ENCODE assay signal across 16 cellular contexts in genomic region chr9:106532616-106533015, GRCh38.
DNase-seq lines count a peak whose midpoint lies in the region; ATAC-seq, FAIRE-seq and TF ChIP-seq lines count a peak whose summit lies in the region.
"Had no signal": no experiment of that assay in that cellular context is flagged by ENCODE, and none has a peak within 500 bp of the region (broad histone marks: within the 10 kb centered on the region; RNA-seq: fewer than 3 reads in every experiment).

No MANE protein-coding gene starts in this region.

- H3K27ac Mint-ChIP-seq in GM23338 (no peak overlapping the region), astrocyte (ENCODE audit: unreplicated experiment) (peak overlapping the region; percentile 28)
- H3K27ac Mint-ChIP-seq: CD14-positive monocyte; CD4-positive, alpha-beta memory T cell had no signal

- H3K79me2 ChIP-seq in GM23338 (replicated peaks; ENCODE audit: insufficient read depth), result no peaks in the 10 kb centered on the region
- H3K79me2 ChIP-seq in astrocyte (ENCODE audit: insufficient read depth, low read length), result no peaks in the 10 kb centered on the region

- H4K20me1 ChIP-seq in GM23338 (replicated peaks; ENCODE audit: insufficient read depth) (no peaks in the 10 kb centered on the region), astrocyte (ENCODE audit: insufficient read depth, low read length) (no peaks in the 10 kb centered on the region)
- H4K20me1 ChIP-seq: BLaER1 had no signal

- H3K27me3 ChIP-seq in GM23338 (ENCODE audit: insufficient read depth), result no peaks in the 10 kb centered on the region
- no peaks in the 10 kb centered on the region for H3K27me3 ChIP-seq in astrocyte (ENCODE audit: insufficient read depth, low read length)
- no peaks in the 10 kb centered on the region for H3K27me3 ChIP-seq in neuronal stem cell (ENCODE audit: control insufficient read depth in 3 of 3, insufficient read depth in 3 of 3, low read depth in 1 of 3, low read length in 3 of 3)
- H3K27me3 ChIP-seq in colonic mucosa, result no peaks in the 10 kb centered on the region
- H3K27me3 ChIP-seq: BLaER1 had no signal

- no peaks in the 10 kb centered on the region for H3K79me1 ChIP-seq in neuronal stem cell (ENCODE audit: low read depth, low read length)

- H2AFZ ChIP-seq in GM23338 (peak overlapping the region; percentile 63; the same call in 1 of the 2 replicates), astrocyte (ENCODE audit: low read depth, low read length) (no peak overlapping the region), neuronal stem cell (ENCODE audit: low read length) (peak overlapping the region; percentile 42)

- H3K36me3 ChIP-seq in GM23338 (ENCODE audit: insufficient read depth) (no peaks in the 10 kb centered on the region), astrocyte (ENCODE audit: insufficient read depth, low read length) (no peaks in the 10 kb centered on the region), kidney (ENCODE audit: control insufficient read depth in 1 of 2, insufficient read depth in 2 of 2, low read length in 2 of 2) (no peaks in the 10 kb centered on the region), neuronal stem cell (replicated peaks in 1 of 2; ENCODE audit: control insufficient read depth in 2 of 2, insufficient read depth in 2 of 2, low read length in 2 of 2) (no peaks in the 10 kb centered on the region), colonic mucosa (no peaks in the 10 kb centered on the region)
- H3K36me3 ChIP-seq: BLaER1, HAP-1 had no signal

- no peak overlapping the region for H2BK15ac ChIP-seq in neuronal stem cell (ENCODE audit: low read length)

- no peak overlapping the region for H2BK120ac ChIP-seq in neuronal stem cell (ENCODE audit: low read depth, low read length)

- H3F3A ChIP-seq in GM23338 (replicated peaks; ENCODE audit: low read depth), result no peaks in the 10 kb centered on the region

- H3K4me3 ChIP-seq in GM23338 (no peak overlapping the region), astrocyte (ENCODE audit: insufficient read depth, low read depth, low read length) (no peak overlapping the region), kidney (ENCODE audit: low read length in 2 of 2) (no peak overlapping the region), neuronal stem cell (ENCODE audit: low read length in 2 of 2) (no peak overlapping the region), colonic mucosa (no peak overlapping the region)
- H3K4me3 ChIP-seq: BLaER1, HAP-1 had no signal

- FAIRE-seq in astrocyte (lab: Jason Lieb, UNC) (no peak), kidney (lab: Jason Lieb, UNC) (no peak)
- FAIRE-seq: H1 had no signal

- no peak overlapping the region for H2BK5ac ChIP-seq in neuronal stem cell (ENCODE audit: low read length)

- no peak overlapping the region for H4K8ac ChIP-seq in neuronal stem cell (ENCODE audit: low read depth, low read length)

- H3K9me3 ChIP-seq in astrocyte (ENCODE audit: insufficient read depth, low read depth, low read length) (no peaks in the 10 kb centered on the region), kidney (ENCODE audit: control insufficient read depth in 1 of 2, low read length in 2 of 2) (no peaks in the 10 kb centered on the region), neuronal stem cell (replicated peaks in 1 of 2; ENCODE audit: control insufficient read depth in 2 of 2, insufficient read depth in 1 of 2, low read depth in 1 of 2, low read length in 2 of 2) (peaks cover 0 to 1% of the 10 kb centered on the region in 2 donors), colonic mucosa (no peaks in the 10 kb centered on the region)
- H3K9me3 ChIP-seq: BLaER1, HAP-1 had no signal

- no peak overlapping the region for H4K91ac ChIP-seq in neuronal stem cell (ENCODE audit: low read depth, low read length, poor library complexity)

- no peak overlapping the region for H2AK5ac ChIP-seq in neuronal stem cell (ENCODE audit: low read depth, low read length)

- H3K4me2 ChIP-seq in GM23338, result no peak overlapping the region
- H3K4me2 ChIP-seq in astrocyte (ENCODE audit: low read length), result no peak overlapping the region
- no peak overlapping the region for H3K4me2 ChIP-seq in neuronal stem cell (ENCODE audit: insufficient read depth, low read length, poor library complexity, severe bottlenecking)
- H3K4me2 ChIP-seq: BLaER1 had no signal

- DNase-seq in GM23338 (ENCODE audit: low spot score) (peak; percentile 5), astrocyte (ENCODE audit: low read depth) (no peak), kidney (peak; percentile 50), neuronal stem cell (ENCODE audit: low spot score) (no peak), colonic mucosa (no peak)
- DNase-seq: 8988T; CD4-positive, alpha-beta memory T cell; DMS153; DMS79 treated with DMSO at 0.1 percent for 48 hours; GF-D8 had no signal

- H3K4me1 Mint-ChIP-seq in GM23338 (peaks cover 6% of the 10 kb centered on the region; the same call in 2 of the 3 replicates), astrocyte (ENCODE audit: low read depth, unreplicated experiment) (peaks cover 28% of the 10 kb centered on the region)
- H3K4me1 Mint-ChIP-seq: CD14-positive monocyte; CD4-positive, alpha-beta memory T cell had no signal

- WGBS in neuronal stem cell (ENCODE audit: extremely low coverage in 2 of 2, insufficient read length in 2 of 2, insufficient replicate concordance in 1 of 2), 2 donors, result no CpG with 5 or more reads among the region's 4 CpGs

- H3K9ac ChIP-seq in astrocyte (ENCODE audit: low read length), result no peak overlapping the region
- H3K9ac ChIP-seq in kidney (ENCODE audit: low read length in 2 of 2), result no peak overlapping the region
- H3K9ac ChIP-seq in neuronal stem cell (ENCODE audit: low read depth, low read length, poor library complexity), result no peak overlapping the region
- H3K9ac ChIP-seq in colonic mucosa (ENCODE audit: low read depth in 2 of 2, low read length in 2 of 2), result no peak overlapping the region
- H3K9ac ChIP-seq: BLaER1 had no signal

- H3K4ac ChIP-seq in neuronal stem cell (ENCODE audit: low read length), result no peak overlapping the region

- H3K4me3 Mint-ChIP-seq in GM23338 (no peak overlapping the region), astrocyte (ENCODE audit: unreplicated experiment) (no peak overlapping the region)
- H3K4me3 Mint-ChIP-seq: CD14-positive monocyte; CD4-positive, alpha-beta memory T cell had no signal

- H3K36me3 Mint-ChIP-seq in GM23338 (ENCODE audit: low read depth) (no peaks in the 10 kb centered on the region), astrocyte (ENCODE audit: low read depth, unreplicated experiment) (no peaks in the 10 kb centered on the region)
- H3K36me3 Mint-ChIP-seq: CD14-positive monocyte; CD4-positive, alpha-beta memory T cell had no signal

- H3K9me3 Mint-ChIP-seq in GM23338 (no peaks in the 10 kb centered on the region), astrocyte (ENCODE audit: unreplicated experiment) (peaks cover 3% of the 10 kb centered on the region)
- H3K9me3 Mint-ChIP-seq: CD14-positive monocyte had no signal

- intact Hi-C loops in kidney (cut with DNase I), result no loop called here
- intact Hi-C loops in colonic mucosa (cut with DNase I), result no loop called here

- TF ChIP-seq CTCF in GM23338 (conservative IDR thresholded peaks at IDR 0.05; ENCODE audit: low read depth in 2 of 2) (peak in 1 of 2 experiments; percentile 47; a peak in 3 of 4 replicates), astrocyte (IDR thresholded peaks at IDR 0.05; ENCODE audit: insufficient read depth, low read depth, low read length) (no peak), kidney (IDR thresholded peaks at IDR 0.05; ENCODE audit: borderline replicate concordance, extremely low read depth, insufficient read depth) (no peak), colonic mucosa (IDR thresholded peaks at IDR 0.05) (no peak)

- no peak overlapping the region for H2BK12ac ChIP-seq in neuronal stem cell (ENCODE audit: low read length)

- ATAC-seq in GM23338, result peak; percentile 51
- no peak for ATAC-seq in HG03139 (IDR thresholded peaks at IDR 0.05; ENCODE audit: unreplicated experiment)
- no peak for ATAC-seq in HG03354 (IDR thresholded peaks at IDR 0.05; ENCODE audit: poor library complexity, severe bottlenecking, unreplicated experiment)

- H3K4me1 ChIP-seq in GM23338 (ENCODE audit: insufficient read depth) (peaks cover 10% of the 10 kb centered on the region; the same call in 1 of the 2 replicates), astrocyte (ENCODE audit: insufficient read depth, low read length) (no peaks in the 10 kb centered on the region), kidney (ENCODE audit: control insufficient read depth in 1 of 2, insufficient read depth in 1 of 2, low read depth in 1 of 2, low read length in 2 of 2) (peaks cover 0 to 6% of the 10 kb centered on the region in 2 donors), neuronal stem cell (ENCODE audit: control insufficient read depth in 2 of 2, insufficient read depth in 1 of 2, low read depth in 1 of 2, low read length in 2 of 2) (peaks cover 3% of the 10 kb centered on the region in 2 donors), colonic mucosa (no peaks in the 10 kb centered on the region)
- H3K4me1 ChIP-seq: HAP-1 had no signal

- H3K14ac ChIP-seq in neuronal stem cell (ENCODE audit: low read length), result no peak overlapping the region

- no peak overlapping the region for H3K23ac ChIP-seq in neuronal stem cell (ENCODE audit: low read depth, low read length, poor library complexity)

- no peak overlapping the region for H3K18ac ChIP-seq in neuronal stem cell (ENCODE audit: low read length)

- H3K27ac ChIP-seq in GM23338 (ENCODE audit: low read depth), result no peak overlapping the region
- H3K27ac ChIP-seq in astrocyte (ENCODE audit: low read depth, low read length), result no peak overlapping the region
- H3K27ac ChIP-seq in kidney (ENCODE audit: low read depth in 2 of 2, low read length in 2 of 2), result no peak overlapping the region
- H3K27ac ChIP-seq in neuronal stem cell (replicated peaks; ENCODE audit: low read length), result no peak overlapping the region
- no peak overlapping the region for H3K27ac ChIP-seq in colonic mucosa
- H3K27ac ChIP-seq: BLaER1 had no signal

- H3K9me2 ChIP-seq in GM23338 (ENCODE audit: insufficient read depth), result 0 out of 2 replicates have a peak, but pooled peaks cover 3% of the 10 kb centered on the region

- H3K27me3 Mint-ChIP-seq in GM23338 (ENCODE audit: insufficient read depth, low read depth, poor library complexity) (peaks cover 5% of the 10 kb centered on the region), astrocyte (ENCODE audit: low read depth, unreplicated experiment) (no peaks in the 10 kb centered on the region)
- H3K27me3 Mint-ChIP-seq: CD4-positive, alpha-beta memory T cell had no signal

TF ChIP-seq in GM23338, 12 proteins besides CTCF, POLR2A, EP300 and RAD21:
- no peak for TF ChIP-seq EZH2phosphoT487 (IDR thresholded peaks at IDR 0.05; ENCODE audit: unreplicated experiment)
- TF ChIP-seq EZH2 (IDR thresholded peaks at IDR 0.05; ENCODE audit: low read depth, unreplicated experiment), result no peak

Comparison
In these comparisons a context has a peak if more than half of its experiments do, and no peak if none do; other contexts are left out.
1. DNase-seq: peak in GM23338 (single experiment) and kidney (single experiment); none in astrocyte (single experiment), neuronal stem cell (single experiment) and colonic mucosa (single experiment).